1 cellular context compared by ENCODE assay signal in genomic region chr1:145714524-145715111, GRCh38.
TF ChIP-seq lines count a peak whose summit lies in the region.

No MANE protein-coding gene starts in this region.

TF ChIP-seq in HepG2, 621 proteins besides CTCF, POLR2A, EP300 and RAD21 (continued from another document and continues in another):
- TF ChIP-seq AHDC1 (CRISPR knock-in tag; IDR thresholded peaks at IDR 0.05; ENCODE audit: borderline replicate concordance) (peak; percentile 79), THAP9 (CRISPR knock-in tag; IDR thresholded peaks at IDR 0.05; ENCODE audit: borderline replicate concordance) (peak; percentile 52; the same call in 1 of the 2 replicates), PAWR (CRISPR knock-in tag; IDR thresholded peaks at IDR 0.05; ENCODE audit: borderline replicate concordance) (no peak), ZNF180 (CRISPR knock-in tag; IDR thresholded peaks at IDR 0.05; ENCODE audit: borderline replicate concordance, low read depth) (no peak), KDM1A (CRISPR knock-in tag; IDR thresholded peaks at IDR 0.05) (no peak), IKZF4 (CRISPR knock-in tag; IDR thresholded peaks at IDR 0.05; ENCODE audit: borderline replicate concordance, low read depth, not compliant biosample characterization) (peak; percentile 76), ZNF569 (CRISPR knock-in tag; IDR thresholded peaks at IDR 0.05; ENCODE audit: borderline replicate concordance) (no peak), RBAK (CRISPR knock-in tag; IDR thresholded peaks at IDR 0.05) (peak; percentile 31; the same call in 1 of the 2 replicates), ZNF468 (CRISPR knock-in tag; IDR thresholded peaks at IDR 0.05) (no peak), ZNF333 (CRISPR knock-in tag; IDR thresholded peaks at IDR 0.05; ENCODE audit: borderline replicate concordance) (no peak), ZNF512 (CRISPR knock-in tag; IDR thresholded peaks at IDR 0.05) (no peak), MTA1 (CRISPR knock-in tag; IDR thresholded peaks at IDR 0.05; ENCODE audit: borderline replicate concordance) (peak; percentile 49; the same call in 1 of the 2 replicates), NR2F6 (IDR thresholded peaks at IDR 0.05) (peak; percentile 60; the same call in 1 of the 2 replicates), NR2F6 (CRISPR knock-in tag; IDR thresholded peaks at IDR 0.05) (peak; percentile 76), SOX6 (IDR thresholded peaks at IDR 0.05) (no peak), SOX6 (CRISPR knock-in tag; IDR thresholded peaks at IDR 0.05) (peak; percentile 75), NFKB2 (CRISPR knock-in tag; IDR thresholded peaks at IDR 0.05; ENCODE audit: borderline replicate concordance) (peak; percentile 86), ZBTB21 (CRISPR knock-in tag; IDR thresholded peaks at IDR 0.05) (no peak), ATF7-NPFF (CRISPR knock-in tag; IDR thresholded peaks at IDR 0.05; ENCODE audit: low read depth) (no peak), PHF21A (CRISPR knock-in tag; IDR thresholded peaks at IDR 0.05) (peak; percentile 70), NFKBIZ (CRISPR knock-in tag; IDR thresholded peaks at IDR 0.05) (no peak), TCF7L2 (IDR thresholded peaks at IDR 0.05; ENCODE audit: low read depth, low read length) (no peak), ZNF549 (CRISPR knock-in tag; IDR thresholded peaks at IDR 0.05) (no peak), TOPORS (CRISPR knock-in tag; IDR thresholded peaks at IDR 0.05) (peak; percentile 70), ZNF160 (CRISPR knock-in tag; IDR thresholded peaks at IDR 0.05) (no peak), MTA3 (CRISPR knock-in tag; IDR thresholded peaks at IDR 0.05) (no peak), TEAD2 (CRISPR knock-in tag; IDR thresholded peaks at IDR 0.05) (no peak), HMG20B (CRISPR knock-in tag; conservative IDR thresholded peaks at IDR 0.05) (0 out of 2 replicates have a peak, but pooled peaks have one; percentile 45), ZNF598 (CRISPR knock-in tag; IDR thresholded peaks at IDR 0.05; ENCODE audit: borderline replicate concordance) (peak; percentile 76; the same call in 1 of the 2 replicates)
- TF ChIP-seq, protein P1, sequence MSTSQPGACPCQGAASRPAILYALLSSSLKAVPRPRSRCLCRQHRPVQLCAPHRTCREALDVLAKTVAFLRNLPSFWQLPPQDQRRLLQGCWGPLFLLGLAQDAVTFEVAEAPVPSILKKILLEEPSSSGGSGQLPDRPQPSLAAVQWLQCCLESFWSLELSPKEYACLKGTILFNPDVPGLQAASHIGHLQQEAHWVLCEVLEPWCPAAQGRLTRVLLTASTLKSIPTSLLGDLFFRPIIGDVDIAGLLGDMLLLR (CRISPR knock-in tag; IDR thresholded peaks at IDR 0.05) = no peak
- TF ChIP-seq, protein P2, sequence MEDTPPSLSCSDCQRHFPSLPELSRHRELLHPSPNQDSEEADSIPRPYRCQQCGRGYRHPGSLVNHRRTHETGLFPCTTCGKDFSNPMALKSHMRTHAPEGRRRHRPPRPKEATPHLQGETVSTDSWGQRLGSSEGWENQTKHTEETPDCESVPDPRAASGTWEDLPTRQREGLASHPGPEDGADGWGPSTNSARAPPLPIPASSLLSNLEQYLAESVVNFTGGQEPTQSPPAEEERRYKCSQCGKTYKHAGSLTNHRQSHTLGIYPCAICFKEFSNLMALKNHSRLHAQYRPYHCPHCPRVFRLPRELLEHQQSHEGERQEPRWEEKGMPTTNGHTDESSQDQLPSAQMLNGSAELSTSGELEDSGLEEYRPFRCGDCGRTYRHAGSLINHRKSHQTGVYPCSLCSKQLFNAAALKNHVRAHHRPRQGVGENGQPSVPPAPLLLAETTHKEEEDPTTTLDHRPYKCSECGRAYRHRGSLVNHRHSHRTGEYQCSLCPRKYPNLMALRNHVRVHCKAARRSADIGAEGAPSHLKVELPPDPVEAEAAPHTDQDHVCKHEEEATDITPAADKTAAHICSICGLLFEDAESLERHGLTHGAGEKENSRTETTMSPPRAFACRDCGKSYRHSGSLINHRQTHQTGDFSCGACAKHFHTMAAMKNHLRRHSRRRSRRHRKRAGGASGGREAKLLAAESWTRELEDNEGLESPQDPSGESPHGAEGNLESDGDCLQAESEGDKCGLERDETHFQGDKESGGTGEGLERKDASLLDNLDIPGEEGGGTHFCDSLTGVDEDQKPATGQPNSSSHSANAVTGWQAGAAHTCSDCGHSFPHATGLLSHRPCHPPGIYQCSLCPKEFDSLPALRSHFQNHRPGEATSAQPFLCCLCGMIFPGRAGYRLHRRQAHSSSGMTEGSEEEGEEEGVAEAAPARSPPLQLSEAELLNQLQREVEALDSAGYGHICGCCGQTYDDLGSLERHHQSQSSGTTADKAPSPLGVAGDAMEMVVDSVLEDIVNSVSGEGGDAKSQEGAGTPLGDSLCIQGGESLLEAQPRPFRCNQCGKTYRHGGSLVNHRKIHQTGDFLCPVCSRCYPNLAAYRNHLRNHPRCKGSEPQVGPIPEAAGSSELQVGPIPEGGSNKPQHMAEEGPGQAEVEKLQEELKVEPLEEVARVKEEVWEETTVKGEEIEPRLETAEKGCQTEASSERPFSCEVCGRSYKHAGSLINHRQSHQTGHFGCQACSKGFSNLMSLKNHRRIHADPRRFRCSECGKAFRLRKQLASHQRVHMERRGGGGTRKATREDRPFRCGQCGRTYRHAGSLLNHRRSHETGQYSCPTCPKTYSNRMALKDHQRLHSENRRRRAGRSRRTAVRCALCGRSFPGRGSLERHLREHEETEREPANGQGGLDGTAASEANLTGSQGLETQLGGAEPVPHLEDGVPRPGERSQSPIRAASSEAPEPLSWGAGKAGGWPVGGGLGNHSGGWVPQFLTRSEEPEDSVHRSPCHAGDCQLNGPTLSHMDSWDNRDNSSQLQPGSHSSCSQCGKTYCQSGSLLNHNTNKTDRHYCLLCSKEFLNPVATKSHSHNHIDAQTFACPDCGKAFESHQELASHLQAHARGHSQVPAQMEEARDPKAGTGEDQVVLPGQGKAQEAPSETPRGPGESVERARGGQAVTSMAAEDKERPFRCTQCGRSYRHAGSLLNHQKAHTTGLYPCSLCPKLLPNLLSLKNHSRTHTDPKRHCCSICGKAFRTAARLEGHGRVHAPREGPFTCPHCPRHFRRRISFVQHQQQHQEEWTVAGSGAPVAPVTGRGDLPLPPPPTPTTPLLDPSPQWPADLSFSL (CRISPR knock-in tag; IDR thresholded peaks at IDR 0.05) = no peak
- TF ChIP-seq, protein P3, sequence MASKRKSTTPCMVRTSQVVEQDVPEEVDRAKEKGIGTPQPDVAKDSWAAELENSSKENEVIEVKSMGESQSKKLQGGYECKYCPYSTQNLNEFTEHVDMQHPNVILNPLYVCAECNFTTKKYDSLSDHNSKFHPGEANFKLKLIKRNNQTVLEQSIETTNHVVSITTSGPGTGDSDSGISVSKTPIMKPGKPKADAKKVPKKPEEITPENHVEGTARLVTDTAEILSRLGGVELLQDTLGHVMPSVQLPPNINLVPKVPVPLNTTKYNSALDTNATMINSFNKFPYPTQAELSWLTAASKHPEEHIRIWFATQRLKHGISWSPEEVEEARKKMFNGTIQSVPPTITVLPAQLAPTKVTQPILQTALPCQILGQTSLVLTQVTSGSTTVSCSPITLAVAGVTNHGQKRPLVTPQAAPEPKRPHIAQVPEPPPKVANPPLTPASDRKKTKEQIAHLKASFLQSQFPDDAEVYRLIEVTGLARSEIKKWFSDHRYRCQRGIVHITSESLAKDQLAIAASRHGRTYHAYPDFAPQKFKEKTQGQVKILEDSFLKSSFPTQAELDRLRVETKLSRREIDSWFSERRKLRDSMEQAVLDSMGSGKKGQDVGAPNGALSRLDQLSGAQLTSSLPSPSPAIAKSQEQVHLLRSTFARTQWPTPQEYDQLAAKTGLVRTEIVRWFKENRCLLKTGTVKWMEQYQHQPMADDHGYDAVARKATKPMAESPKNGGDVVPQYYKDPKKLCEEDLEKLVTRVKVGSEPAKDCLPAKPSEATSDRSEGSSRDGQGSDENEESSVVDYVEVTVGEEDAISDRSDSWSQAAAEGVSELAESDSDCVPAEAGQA (IDR thresholded peaks at IDR 0.05; ENCODE audit: low read depth) = no peak
- TF ChIP-seq, protein P3 (CRISPR knock-in tag; IDR thresholded peaks at IDR 0.05; ENCODE audit: borderline replicate concordance) = no peak
